9 cellular contexts compared by ENCODE assay signal in the genomic region with DNA sequence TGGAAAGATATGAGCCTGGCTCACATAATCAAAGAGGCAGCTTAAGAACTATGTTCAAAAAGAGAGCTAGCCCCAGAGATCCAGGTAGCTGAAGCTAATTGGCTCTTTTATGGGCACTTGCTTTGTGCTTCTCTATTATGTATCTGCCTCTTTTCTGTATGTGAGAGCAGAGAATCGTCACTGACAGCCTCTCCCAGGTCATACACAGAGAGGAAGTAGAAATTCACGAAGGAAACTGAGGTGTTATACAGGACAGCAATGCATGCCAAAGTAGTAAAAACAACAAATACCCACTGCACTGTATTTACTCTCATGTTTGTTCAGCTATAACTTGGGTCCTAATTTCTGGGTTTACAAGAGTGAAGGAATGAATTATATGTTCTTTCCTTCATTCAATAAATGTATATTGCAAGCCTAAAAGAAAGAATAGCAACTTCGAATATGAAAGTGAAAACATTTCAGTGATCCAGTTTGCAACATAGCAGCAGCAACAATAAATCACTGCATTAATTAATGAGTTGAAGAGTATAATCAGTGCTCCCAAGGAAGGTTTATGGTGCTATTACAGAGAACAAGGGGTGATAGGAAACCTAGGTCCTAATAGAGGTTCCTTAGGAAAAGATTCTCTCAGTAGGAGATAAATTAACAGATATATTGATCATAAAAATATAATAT. TPM values are rescaled to one million over a fixed set of nuclear protein-coding genes. Genes with fewer than 3 reads are reported as not detected.
DNase-seq lines count a peak whose midpoint lies in the region; ATAC-seq, FAIRE-seq and TF ChIP-seq lines count a peak whose summit lies in the region.
"Had no signal": no experiment of that assay in that cellular context is flagged by ENCODE, and none has a peak within 500 bp of the region (broad histone marks: within the 10 kb centered on the region; RNA-seq: fewer than 3 reads in every experiment).

No MANE protein-coding gene starts in this region.

- no peaks in the 10 kb centered on the region for H3K9me3 Mint-ChIP-seq in activated naive CD8-positive, alpha-beta T cell treated with anti-CD3 and anti-CD28 coated beads, Interleukin-2, amount 10 ng/mL, durations not matched to agents 7 days and 5 days

- FAIRE-seq in GM12891 (lab: Jason Lieb, UNC) = peak; percentile 60

- no peak overlapping the region for H3K27ac Mint-ChIP-seq in activated naive CD8-positive, alpha-beta T cell treated with anti-CD3 and anti-CD28 coated beads, Interleukin-2, amount 10 ng/mL, durations not matched to agents 7 days and 5 days

- POLR2A ChIA-PET in activated naive CD8-positive, alpha-beta T cell treated with anti-CD3 and anti-CD28 coated beads, Interleukin-2, amount 10 ng/mL, durations not matched to agents 7 days and 5 days (lab: Charles Lee) = no interaction called here

- TF ChIP-seq POLR2A in GM12891 (IDR thresholded peaks at IDR 0.05; ENCODE audit: low read depth, low read length) = no peak

- H3K36me3 Mint-ChIP-seq in activated naive CD8-positive, alpha-beta T cell treated with anti-CD3 and anti-CD28 coated beads, Interleukin-2, amount 10 ng/mL, durations not matched to agents 7 days and 5 days = no peaks in the 10 kb centered on the region

- peaks cover 7% of the 10 kb centered on the region for H3K4me1 Mint-ChIP-seq in activated naive CD8-positive, alpha-beta T cell treated with anti-CD3 and anti-CD28 coated beads, Interleukin-2, amount 10 ng/mL, durations not matched to agents 7 days and 5 days

- H3K27me3 Mint-ChIP-seq in activated naive CD8-positive, alpha-beta T cell treated with anti-CD3 and anti-CD28 coated beads, Interleukin-2, amount 10 ng/mL, durations not matched to agents 7 days and 5 days = no peaks in the 10 kb centered on the region

- peak overlapping the region; percentile 69 for H3K4me3 Mint-ChIP-seq in activated naive CD8-positive, alpha-beta T cell treated with anti-CD3 and anti-CD28 coated beads, Interleukin-2, amount 10 ng/mL, durations not matched to agents 7 days and 5 days

- DNase-seq in GM12891 (ENCODE audit: insufficient read length, low spot score) = no peak
- DNase-seq in activated naive CD8-positive, alpha-beta T cell treated with anti-CD3 and anti-CD28 coated beads, Interleukin-2, amount 10 ng/mL, durations not matched to agents 7 days and 5 days = no peak
- DNase-seq in NCI-H146 (lab: John Stamatoyannopoulos, UW) = no peak
- no peak for DNase-seq in NCI-H1048 (lab: John Stamatoyannopoulos, UW)
- DNase-seq in MV-4-11 (lab: John Stamatoyannopoulos, UW) = no peak
- no peak for DNase-seq in HuH-7 (ENCODE audit: low spot score)

- ATAC-seq in GM19455 (IDR thresholded peaks at IDR 0.05; ENCODE audit: unreplicated experiment) (peak; percentile 76), HG03159 (IDR thresholded peaks at IDR 0.05; ENCODE audit: unreplicated experiment) (peak; percentile 86)
- peak; percentile 58 for ATAC-seq in activated naive CD8-positive, alpha-beta T cell treated with anti-CD3 and anti-CD28 coated beads, Interleukin-2, amount 10 ng/mL, durations not matched to agents 7 days and 5 days (ENCODE audit: low read depth)
- ATAC-seq: HCT116 had no signal

TF ChIP-seq in GM12891, 5 proteins besides CTCF, POLR2A, EP300 and RAD21:
- no peak for TF ChIP-seq PAX5 (IDR thresholded peaks at IDR 0.05; ENCODE audit: insufficient read depth, low read length, severe bottlenecking)
- TF ChIP-seq POLR2AphosphoS5 (IDR thresholded peaks at IDR 0.05; ENCODE audit: low read depth, low read length) = no peak
- TF ChIP-seq SPI1 (IDR thresholded peaks at IDR 0.05; ENCODE audit: low read depth, low read length) = peak; percentile 72
- no peak for TF ChIP-seq TAF1 (IDR thresholded peaks at IDR 0.05; ENCODE audit: low read depth, low read length)

RNA-seq across cellular contexts. Expression of a gene that starts 47.1 kb away (rescaled TPM):
- 13.0 TPM for polyA plus RNA-seq in GM12891 (2012; ENCODE audit: low read depth, missing spikeins)
- 10 to 100 TPM; 31.9 to 34.7 TPM for total RNA-seq in activated naive CD8-positive, alpha-beta T cell treated with anti-CD3 and anti-CD28 coated beads, Interleukin-2, amount 10 ng/mL, durations not matched to agents 7 days and 5 days
